28 cellular contexts compared by ENCODE assay signal in genomic region chr5:172703952-172704351, GRCh38.
"Had no signal": no experiment of that assay in that cellular context is flagged by ENCODE, and none has a peak within 500 bp of the region (broad histone marks: within the 10 kb centered on the region; RNA-seq: fewer than 3 reads in every experiment).

No MANE protein-coding gene starts in this region.

- H3K27ac ChIP-seq: colonic mucosa, epithelial cell of prostate, esophagus squamous epithelium, gastrocnemius medialis, hepatocyte, left lung, lower lobe of right lung had no signal

- H3K4me2 ChIP-seq: hepatocyte had no signal

- H3K9me3 Mint-ChIP-seq: dendritic cell treated with granulocyte-macrophage colony-stimulating factor and Interleukin-4, amounts not matched to agents 40 ng/mL and 50 ng/mL, for 4 days; effector memory CD8-positive, alpha-beta T cell; endodermal cell; immature natural killer cell; mesothelial cell of epicardium; naive B cell had no signal

- H3K79me2 ChIP-seq: hepatocyte had no signal

- H3K4me3 Mint-ChIP-seq: dendritic cell treated with granulocyte-macrophage colony-stimulating factor and Interleukin-4, amounts not matched to agents 40 ng/mL and 50 ng/mL, for 4 days; effector memory CD8-positive, alpha-beta T cell; endodermal cell; immature natural killer cell; mesothelial cell of epicardium; naive B cell had no signal

- H3K36me3 ChIP-seq: colonic mucosa, esophagus squamous epithelium, gastrocnemius medialis, left lung, lower lobe of right lung had no signal

- H3K4me1 ChIP-seq: colonic mucosa, gastrocnemius medialis had no signal

- FAIRE-seq: endometrium had no signal

- H3K36me3 Mint-ChIP-seq: immature natural killer cell, mesothelial cell of epicardium, naive B cell had no signal

- ATAC-seq: effector memory CD8-positive, alpha-beta T cell; esophagus mucosa; gastrocnemius medialis; left cardiac atrium; left lung; left ventricle myocardium superior; lower lobe of right lung; mucosa of descending colon had no signal

- H3K9me3 ChIP-seq: colonic mucosa, esophagus squamous epithelium, gastrocnemius medialis, left lung, lower lobe of right lung, mucosa of descending colon had no signal

- H3K4me3 ChIP-seq: colonic mucosa, esophagus squamous epithelium, gastrocnemius medialis, hepatocyte, left lung, lower lobe of right lung, mucosa of descending colon had no signal

- DNase-seq: colonic mucosa; cortex of kidney; effector CD8-positive, alpha-beta T cell; effector memory CD8-positive, alpha-beta T cell; endodermal cell; erythroblast; esophagus squamous epithelium; foreskin fibroblast; foreskin melanocyte; gastrocnemius medialis; glutamatergic neuron; head of caudate nucleus; hypothalamus; immature natural killer cell; islet precursor cell; left cardiac atrium; left lung; left ventricle myocardium superior; lower lobe of right lung; mesenchymal stem cell; mucosa of descending colon; naive B cell had no signal

- H3K27me3 ChIP-seq: colonic mucosa, gastrocnemius medialis, hepatocyte had no signal

- H3K27ac Mint-ChIP-seq: dendritic cell treated with granulocyte-macrophage colony-stimulating factor and Interleukin-4, amounts not matched to agents 40 ng/mL and 50 ng/mL, for 4 days; effector memory CD8-positive, alpha-beta T cell; endodermal cell; immature natural killer cell; mesothelial cell of epicardium had no signal

- H2AFZ ChIP-seq: hepatocyte had no signal
